Comparison of ENCODE assay signal across 1 cellular context in genomic region chr6:85592044-85592443, GRCh38.
TF ChIP-seq lines count a peak whose summit lies in the region.

No MANE protein-coding gene starts in this region.

TF ChIP-seq in SK-N-SH, 30 proteins besides CTCF, POLR2A, EP300 and RAD21 (continued from another document):
- TF ChIP-seq ZBTB33 (IDR thresholded peaks at IDR 0.05; ENCODE audit: borderline replicate concordance, low read depth): no peak
- TF ChIP-seq RFX5 (IDR thresholded peaks at IDR 0.05; ENCODE audit: low read length): no peak
- TF ChIP-seq PBX3 (IDR thresholded peaks at IDR 0.05): no peak
- no peak for TF ChIP-seq GABPA (IDR thresholded peaks at IDR 0.05; ENCODE audit: low read depth)
